Comparison of ENCODE assay signal across 8 cellular contexts in the genomic region with DNA sequence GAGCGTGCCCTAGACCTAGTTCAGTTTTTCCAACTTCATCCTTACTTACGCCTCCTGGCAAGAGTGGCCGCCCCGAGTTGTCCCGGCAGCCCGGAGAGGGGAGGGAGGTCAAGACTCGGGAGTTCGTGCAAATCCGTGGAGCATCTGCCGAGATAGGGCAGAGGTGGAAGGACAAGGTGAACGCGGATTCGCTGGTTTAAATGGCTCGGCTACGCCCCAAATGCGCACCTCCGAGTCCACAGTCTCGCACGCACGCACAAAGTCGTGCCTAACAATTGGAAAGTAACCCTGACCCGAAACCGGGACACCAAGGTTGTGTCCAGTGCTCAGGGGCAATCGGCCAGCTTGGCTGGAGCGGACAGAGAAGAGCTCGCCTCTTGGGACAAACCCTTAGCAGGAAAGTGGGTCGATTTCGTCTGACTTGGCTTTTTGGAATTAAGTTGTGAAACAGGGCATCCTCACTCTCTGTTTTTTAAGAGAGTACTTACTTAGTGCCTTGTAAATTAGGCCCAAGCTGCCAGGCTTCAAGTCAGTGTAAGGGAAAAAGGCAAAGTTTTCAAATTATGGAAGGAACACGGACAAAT. TPM values are rescaled to one million over a fixed set of nuclear protein-coding genes. Genes with fewer than 3 reads are reported as not detected.
DNase-seq lines count a peak whose midpoint lies in the region; ATAC-seq and TF ChIP-seq lines count a peak whose summit lies in the region.

No MANE protein-coding gene starts in this region.

- in situ Hi-C loops in gastrocnemius medialis (cut with MboI; ENCODE audit: low sequenced_read_pairs in 4 of 4), result no loop called here

- H3K36me3 Mint-ChIP-seq in activated CD4-positive, alpha-beta T cell treated with anti-CD3 and anti-CD28 coated beads for 36 hours (ENCODE audit: low read depth), result peaks cover 14% of the 10 kb centered on the region
- peaks cover 10% of the 10 kb centered on the region for H3K36me3 Mint-ChIP-seq in activated naive CD4-positive, alpha-beta T cell treated with anti-CD3 and anti-CD28 coated beads for 36 hours (ENCODE audit: low read depth)

- H3K4me1 ChIP-seq in left ventricle myocardium inferior (peaks cover 46% of the 10 kb centered on the region), gastrocnemius medialis (peaks cover 19 to 21% of the 10 kb centered on the region in 2 donors)

- H3K4me3 ChIP-seq in left ventricle myocardium inferior (peak overlapping the region; percentile 87), gastrocnemius medialis (peak overlapping the region; percentile 79 to 94 (median 85))

- H3K4me1 Mint-ChIP-seq in activated CD4-positive, alpha-beta T cell treated with anti-CD3 and anti-CD28 coated beads for 36 hours, result peaks cover 31% of the 10 kb centered on the region
- peaks cover 30% of the 10 kb centered on the region for H3K4me1 Mint-ChIP-seq in activated naive CD4-positive, alpha-beta T cell treated with anti-CD3 and anti-CD28 coated beads for 36 hours (ENCODE audit: low read depth)

- H3K27ac ChIP-seq in left ventricle myocardium inferior (replicated peaks) (peak overlapping the region; percentile 98), gastrocnemius medialis (peak overlapping the region; percentile 89 to 92 (median 91))

- CTCF ChIA-PET in activated CD4-positive, alpha-beta T cell treated with anti-CD3 and anti-CD28 coated beads for 36 hours (lab: Charles Lee), result interaction anchor here (1.7 kb wide), 1 partner anchor 11 kb away, joined by 6 read pairs; no protein-coding TSS in a partner anchor
- CTCF ChIA-PET in HEK293T (lab: Yijun Ruan, JAX), result no interaction called here
- CTCF ChIA-PET in activated naive CD4-positive, alpha-beta T cell treated with anti-CD3 and anti-CD28 coated beads for 36 hours (lab: Charles Lee), result interaction anchor here (0.6 kb wide), 1 partner anchor 129 kb away, joined by 4 read pairs; no protein-coding TSS in a partner anchor

- H3K27ac Mint-ChIP-seq in activated CD4-positive, alpha-beta T cell treated with anti-CD3 and anti-CD28 coated beads for 36 hours, result peak overlapping the region; percentile 94
- peak overlapping the region; percentile 98 for H3K27ac Mint-ChIP-seq in activated naive CD4-positive, alpha-beta T cell treated with anti-CD3 and anti-CD28 coated beads for 36 hours

- no peaks in the 10 kb centered on the region for H3K27me3 Mint-ChIP-seq in activated CD4-positive, alpha-beta T cell treated with anti-CD3 and anti-CD28 coated beads for 36 hours
- no peaks in the 10 kb centered on the region for H3K27me3 Mint-ChIP-seq in activated naive CD4-positive, alpha-beta T cell treated with anti-CD3 and anti-CD28 coated beads for 36 hours (ENCODE audit: low read depth)

- no peak for TF ChIP-seq POLR2A in gastrocnemius medialis (IDR thresholded peaks at IDR 0.05)

- no peak for DNase-seq in activated CD4-positive, alpha-beta T cell treated with anti-CD3 and anti-CD28 coated beads for 36 hours
- no peak for DNase-seq in activated CD4-positive, alpha-beta T cell treated with anti-CD3 and anti-CD28 coated beads, Interleukin-2, amount 50 U/mL, for 4 hours
- DNase-seq in HEK293T (ENCODE audit: extremely low spot score) (no peak), M059J (ENCODE audit: low read depth) (peak; percentile 81), left ventricle myocardium inferior (peak; percentile 64), gastrocnemius medialis (peak; percentile 25 to 67)
- no peak for DNase-seq in activated naive CD4-positive, alpha-beta T cell treated with anti-CD3 and anti-CD28 coated beads for 36 hours
- no peak for DNase-seq in activated CD4-positive, alpha-beta T cell treated with anti-CD3 and anti-CD28 coated beads, Interleukin-2, amount 50 U/mL, for 48 hours

- H3K36me3 ChIP-seq in left ventricle myocardium inferior, result peaks cover 5% of the 10 kb centered on the region
- peaks cover 0 to 11% of the 10 kb centered on the region in 2 donors for H3K36me3 ChIP-seq in gastrocnemius medialis

- TF ChIP-seq CTCF in left ventricle myocardium inferior (IDR thresholded peaks at IDR 0.05; ENCODE audit: borderline replicate concordance) (no peak), gastrocnemius medialis (IDR thresholded peaks at IDR 0.05 in 4 of 5, conservative IDR thresholded peaks at IDR 0.05 in 1 of 5) (no peak)

- H3K27me3 ChIP-seq in left ventricle myocardium inferior (ENCODE audit: low read depth) (no peaks in the 10 kb centered on the region), gastrocnemius medialis (no peaks in the 10 kb centered on the region)

- no peaks in the 10 kb centered on the region for H3K9me3 ChIP-seq in left ventricle myocardium inferior (replicated peaks)
- H3K9me3 ChIP-seq in gastrocnemius medialis, result no peaks in the 10 kb centered on the region

- POLR2A ChIA-PET in activated CD4-positive, alpha-beta T cell treated with anti-CD3 and anti-CD28 coated beads for 36 hours (lab: Charles Lee), result no interaction called here
- POLR2A ChIA-PET in HEK293T (lab: Yijun Ruan, JAX), result interaction anchor here (1.0 to 1.1 kb wide), 2 partner anchors 13 to 136 kb away, joined by 3 read pairs; no protein-coding TSS in a partner anchor

- ATAC-seq in activated CD4-positive, alpha-beta T cell treated with anti-CD3 and anti-CD28 coated beads for 36 hours, result peak; percentile 59
- peak; percentile 18 to 39 for ATAC-seq in gastrocnemius medialis

- peak overlapping the region; percentile 77 for H3K4me3 Mint-ChIP-seq in activated CD4-positive, alpha-beta T cell treated with anti-CD3 and anti-CD28 coated beads for 36 hours
- peak overlapping the region; percentile 93 for H3K4me3 Mint-ChIP-seq in activated naive CD4-positive, alpha-beta T cell treated with anti-CD3 and anti-CD28 coated beads for 36 hours

- intact Hi-C loops in activated CD4-positive, alpha-beta T cell treated with anti-CD3 and anti-CD28 coated beads for 36 hours (cut with DNase I, micrococcal nuclease), result loop anchor here in 1 of 2 experiments (5.0 kb wide), 2 partner anchors 739 to 1724 kb away; a partner anchor contains a TSS
- intact Hi-C loops in activated naive CD4-positive, alpha-beta T cell treated with anti-CD3 and anti-CD28 coated beads for 36 hours (cut with micrococcal nuclease), result loop anchor here (2.0 to 5.0 kb wide), 3 partner anchors 68 to 739 kb away; a partner anchor contains a TSS
- intact Hi-C loops in left ventricle myocardium inferior (cut with micrococcal nuclease), result no loop called here
- intact Hi-C loops in gastrocnemius medialis (cut with DNase I; ENCODE audit: low total_unique reads), result loop anchor here (2.0 to 10.0 kb wide), 2 partner anchors 136 to 564 kb away; a partner anchor contains a TSS

- no peaks in the 10 kb centered on the region for H3K9me3 Mint-ChIP-seq in activated CD4-positive, alpha-beta T cell treated with anti-CD3 and anti-CD28 coated beads for 36 hours (ENCODE audit: low read depth)
- H3K9me3 Mint-ChIP-seq in activated naive CD4-positive, alpha-beta T cell treated with anti-CD3 and anti-CD28 coated beads for 36 hours, result no peaks in the 10 kb centered on the region

TF ChIP-seq in HEK293T, 16 proteins besides CTCF, POLR2A, EP300 and RAD21:
- TF ChIP-seq FOXK2 (IDR thresholded peaks at IDR 0.05), result no peak
- TF ChIP-seq FOXM1 (IDR thresholded peaks at IDR 0.05; ENCODE audit: borderline replicate concordance), result peak; percentile 58
- peak; percentile 56 for TF ChIP-seq L3MBTL2 (conservative IDR thresholded peaks at IDR 0.05)
- TF ChIP-seq, protein P1, sequence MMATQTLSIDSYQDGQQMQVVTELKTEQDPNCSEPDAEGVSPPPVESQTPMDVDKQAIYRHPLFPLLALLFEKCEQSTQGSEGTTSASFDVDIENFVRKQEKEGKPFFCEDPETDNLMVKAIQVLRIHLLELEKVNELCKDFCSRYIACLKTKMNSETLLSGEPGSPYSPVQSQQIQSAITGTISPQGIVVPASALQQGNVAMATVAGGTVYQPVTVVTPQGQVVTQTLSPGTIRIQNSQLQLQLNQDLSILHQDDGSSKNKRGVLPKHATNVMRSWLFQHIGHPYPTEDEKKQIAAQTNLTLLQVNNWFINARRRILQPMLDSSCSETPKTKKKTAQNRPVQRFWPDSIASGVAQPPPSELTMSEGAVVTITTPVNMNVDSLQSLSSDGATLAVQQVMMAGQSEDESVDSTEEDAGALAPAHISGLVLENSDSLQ (IDR thresholded peaks at IDR 0.05), result no peak

RNA-seq across cellular contexts. Expression of a gene that starts 0.7 kb away (rescaled TPM):
- total RNA-seq in activated CD4-positive, alpha-beta T cell treated with anti-CD3 and anti-CD28 coated beads for 36 hours, result 10 to 100 TPM; 57.8 to 69.7 TPM
- 148 and 151 TPM in 2 replicates for total RNA-seq in M059J (2014; rRNA removed; shearing (Covaris generic))
- total RNA-seq in activated naive CD4-positive, alpha-beta T cell treated with anti-CD3 and anti-CD28 coated beads for 36 hours, result 10 to 100 TPM; 42.2 to 42.9 TPM
- total RNA-seq in left ventricle myocardium inferior (31.0 TPM), gastrocnemius medialis (10 to 100 TPM; 17.3 to 25.7 (median 21.6) TPM)

RNA-seq across cellular contexts. Expression of a gene that starts 42.5 kb away (rescaled TPM):
- total RNA-seq in activated CD4-positive, alpha-beta T cell treated with anti-CD3 and anti-CD28 coated beads for 36 hours, result 1 to 10 TPM; 1.4 to 2.0 TPM
- 0.15 TPM in 1 of 2 replicates, not detected in the other for total RNA-seq in M059J (2014; rRNA removed; shearing (Covaris generic))
- 1 to 10 TPM; 2.1 TPM for total RNA-seq in activated naive CD4-positive, alpha-beta T cell treated with anti-CD3 and anti-CD28 coated beads for 36 hours
- total RNA-seq in left ventricle myocardium inferior, result not detected
- total RNA-seq in gastrocnemius medialis, result not detected

Comparison
In these comparisons a context has a peak if more than half of its experiments do, and no peak if none do; other contexts are left out.
1. DNase-seq: peak in M059J (single experiment), left ventricle myocardium inferior (single experiment) and gastrocnemius medialis (2 of 2); none in activated CD4-positive, alpha-beta T cell treated with anti-CD3 and anti-CD28 coated beads for 36 hours (single experiment), activated CD4-positive, alpha-beta T cell treated with anti-CD3 and anti-CD28 coated beads, Interleukin-2, amount 50 U/mL, for 4 hours (0 of 2), HEK293T (single experiment), activated naive CD4-positive, alpha-beta T cell treated with anti-CD3 and anti-CD28 coated beads for 36 hours (single experiment) and activated CD4-positive, alpha-beta T cell treated with anti-CD3 and anti-CD28 coated beads, Interleukin-2, amount 50 U/mL, for 48 hours (0 of 2).